Comparison of ENCODE assay signal across 1 cellular context in genomic region chr3:170309044-170309443, GRCh38.
TF ChIP-seq lines count a peak whose summit lies in the region.

No MANE protein-coding gene starts in this region.

TF ChIP-seq in K562, 482 proteins besides CTCF, POLR2A, EP300 and RAD21:
- TF ChIP-seq ZBTB9 (CRISPR knock-in tag; IDR thresholded peaks at IDR 0.05) = no peak
- TF ChIP-seq TAF9B (IDR thresholded peaks at IDR 0.05; ENCODE audit: partially characterized antibody) = no peak
- no peak for TF ChIP-seq KLF13 (tag; IDR thresholded peaks at IDR 0.05; ENCODE audit: borderline replicate concordance, low read depth)
- TF ChIP-seq SPI1 (IDR thresholded peaks at IDR 0.05; ENCODE audit: borderline replicate concordance, low read depth, low read length) = peak; percentile 38; the same call in 1 of the 2 replicates
